ENCODE assay signal across 8 cellular contexts in the genomic region with DNA sequence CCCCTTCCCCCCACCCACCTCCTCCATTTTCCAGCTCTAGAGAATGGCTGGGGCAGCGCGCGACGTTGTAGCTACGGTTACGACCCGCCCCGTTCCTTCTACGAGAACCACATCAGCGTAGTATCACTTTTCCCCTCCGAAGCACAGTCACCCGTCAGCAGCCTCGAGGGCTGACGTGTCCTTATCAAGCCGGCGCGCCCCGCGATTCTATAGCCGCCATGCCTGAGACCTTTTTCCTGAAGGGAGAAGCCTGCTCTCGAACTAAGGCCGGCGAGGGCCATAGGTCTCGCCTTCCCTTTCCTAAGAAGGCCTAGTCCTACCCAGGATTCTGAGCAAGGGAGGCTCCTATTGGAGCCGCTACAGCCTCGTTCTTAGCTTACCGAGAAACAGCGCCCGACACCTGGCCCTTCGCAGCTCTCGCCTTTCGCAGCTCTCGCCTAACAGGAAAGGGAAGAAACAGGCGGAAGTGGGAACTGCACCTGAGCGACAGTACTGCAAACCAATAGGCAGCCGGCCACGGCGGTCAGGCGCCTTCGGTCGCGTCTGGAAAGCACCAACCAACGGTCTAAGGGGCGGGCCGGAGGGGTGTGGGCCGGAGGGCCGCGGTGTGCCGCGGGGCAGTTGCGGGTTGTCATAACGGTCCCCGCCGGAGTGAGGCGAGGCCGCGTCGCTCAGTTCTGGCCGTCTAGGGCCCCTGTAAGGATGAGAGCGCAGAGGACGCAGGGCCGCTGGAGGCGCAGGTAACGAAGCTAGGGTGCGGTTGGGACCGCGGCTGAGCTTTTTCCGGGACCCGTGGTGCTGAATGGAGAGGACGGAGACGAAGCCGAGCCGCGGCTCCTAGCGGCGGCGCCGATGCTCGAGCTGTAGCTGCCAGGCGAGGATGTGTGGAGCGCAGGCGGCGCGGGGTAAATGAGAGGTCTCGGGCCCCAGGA. TPM values are rescaled to one million over a fixed set of nuclear protein-coding genes. Genes with fewer than 3 reads are reported as not detected.
DNase-seq lines count a peak whose midpoint lies in the region; TF ChIP-seq lines count a peak whose summit lies in the region.

A gene (plus strand): TSS at position 618 of the 932 bp plus-strand sequence. CDS start 470 bp downstream, outside the sequence.
A gene (minus strand): TSS at position 445 of the 932 bp plus-strand sequence. CDS start 1,522 bp downstream, outside the sequence.

- peak within 1 kb of the TSS; percentile 99 for H3K4me3 Mint-ChIP-seq in HFFc6
- peak within 1 kb of the TSS; percentile 99 for H3K4me3 Mint-ChIP-seq in activated naive CD4-positive, alpha-beta T cell treated with anti-CD3 and anti-CD28 coated beads, Interleukin-2, amount 10 ng/mL, durations not matched to agents 7 days and 5 days

- peaks cover 8% of the 10 kb centered on the region for H3K27me3 Mint-ChIP-seq in HFFc6 (ENCODE audit: insufficient read depth)
- H3K27me3 Mint-ChIP-seq in activated naive CD4-positive, alpha-beta T cell treated with anti-CD3 and anti-CD28 coated beads, Interleukin-2, amount 10 ng/mL, durations not matched to agents 7 days and 5 days = no peaks in the 10 kb centered on the region

- H3K4me3 ChIP-seq in GM08714 (ENCODE audit: low read length) (peak within 1 kb of the TSS; percentile 72), suprapubic skin (peak within 1 kb of the TSS; percentile 99)

- H3K4me1 ChIP-seq in suprapubic skin = peaks cover 53% of the 10 kb centered on the region

- no peak for TF ChIP-seq EP300 in suprapubic skin (IDR thresholded peaks at IDR 0.05)

- H3K36me3 ChIP-seq in suprapubic skin = peaks cover 13% of the 10 kb centered on the region

- H3K27ac Mint-ChIP-seq in HFFc6 = peak within 1 kb of the TSS; percentile 96
- H3K27ac Mint-ChIP-seq in activated naive CD4-positive, alpha-beta T cell treated with anti-CD3 and anti-CD28 coated beads, Interleukin-2, amount 10 ng/mL, durations not matched to agents 7 days and 5 days = peak within 1 kb of the TSS; percentile 99

- CTCF ChIA-PET in activated naive CD4-positive, alpha-beta T cell treated with anti-CD3 and anti-CD28 coated beads, Interleukin-2, amount 10 ng/mL, durations not matched to agents 7 days and 5 days (lab: Charles Lee) = interaction anchor here (0.6 to 3.4 kb wide), 12 partner anchors 10 to 159 kb away, joined by 3 to 27 read pairs (median 3); a partner anchor contains a TSS

- TF ChIP-seq CTCF in HFFc6 (IDR thresholded peaks at IDR 0.05) = peak; percentile 53
- TF ChIP-seq CTCF in suprapubic skin (IDR thresholded peaks at IDR 0.05) = peak in 1 of 2 donors; percentile 16

- H3K4me1 Mint-ChIP-seq in HFFc6 (ENCODE audit: low read depth) = peaks cover 61% of the 10 kb centered on the region
- H3K4me1 Mint-ChIP-seq in activated naive CD4-positive, alpha-beta T cell treated with anti-CD3 and anti-CD28 coated beads, Interleukin-2, amount 10 ng/mL, durations not matched to agents 7 days and 5 days = peaks cover 64% of the 10 kb centered on the region

- 0% methylated on average over 57 of the region's 85 CpGs for WGBS in suprapubic skin

- TF ChIP-seq POLR2A in suprapubic skin (IDR thresholded peaks at IDR 0.05) = peak; percentile 95 to 97

- no peaks in the 10 kb centered on the region for H3K27me3 ChIP-seq in suprapubic skin

- peaks cover 36% of the 10 kb centered on the region for H3K36me3 Mint-ChIP-seq in HFFc6 (ENCODE audit: low read depth)
- peaks cover 63% of the 10 kb centered on the region for H3K36me3 Mint-ChIP-seq in activated naive CD4-positive, alpha-beta T cell treated with anti-CD3 and anti-CD28 coated beads, Interleukin-2, amount 10 ng/mL, durations not matched to agents 7 days and 5 days

- H3K27ac ChIP-seq in suprapubic skin = peak within 1 kb of the TSS; percentile 99

- no peaks in the 10 kb centered on the region for H3K9me3 ChIP-seq in suprapubic skin

- H3K9me3 Mint-ChIP-seq in HFFc6 = no peaks in the 10 kb centered on the region
- no peaks in the 10 kb centered on the region for H3K9me3 Mint-ChIP-seq in activated naive CD4-positive, alpha-beta T cell treated with anti-CD3 and anti-CD28 coated beads, Interleukin-2, amount 10 ng/mL, durations not matched to agents 7 days and 5 days

- peak; percentile 99 for DNase-seq in HFFc6
- peak; percentile 93 for DNase-seq in NAMALWA (ENCODE audit: low spot score)
- DNase-seq in SK-N-DZ (ENCODE audit: low spot score) = peak; percentile 97
- DNase-seq in activated naive CD4-positive, alpha-beta T cell treated with anti-CD3 and anti-CD28 coated beads, Interleukin-2, amount 10 ng/mL, durations not matched to agents 7 days and 5 days = peak; percentile 97
- peak; percentile 97 for DNase-seq in germinal center (ENCODE audit: low spot score)
- DNase-seq in nucleus accumbens (lab: John Stamatoyannopoulos, UW) = peak; percentile 61 to 98 (median 96)
- peak; percentile 98 to 99 for DNase-seq in suprapubic skin (ENCODE audit: low spot score in 2 of 2)

RNA-seq across cellular contexts. Expression of the first gene that starts in this region (rescaled TPM):
- 10 to 100 TPM; 61.8 to 73.8 (median 64.4) TPM for total RNA-seq in HFFc6 (2021; fragmentation: NEBNext Ultra II Directional; extraction: Animal tissue kit (Norgen Biotek cat#: 25700))
- polyA plus RNA-seq in SK-N-DZ (2014; cell fraction: cytosol; rRNA removed) = 23.6 and 25.6 TPM in 2 replicates
- polyA plus RNA-seq in SK-N-DZ (2014; cell fraction: nucleus; rRNA removed) = 13.4 and 15.9 TPM in 2 replicates
- 10 to 100 TPM in 3 of 4 donors, 1 to 10 TPM in 1; 8.9 to 17.5 (median 15.1) TPM for total RNA-seq in suprapubic skin

RNA-seq across cellular contexts. Expression of the second gene that starts in this region (rescaled TPM):
- 100 to 1,000 TPM; 170 to 254 (median 211) TPM for total RNA-seq in HFFc6 (2021; fragmentation: NEBNext Ultra II Directional; extraction: Animal tissue kit (Norgen Biotek cat#: 25700))
- polyA plus RNA-seq in SK-N-DZ (2014; cell fraction: cytosol; rRNA removed) = 115 and 122 TPM in 2 replicates
- 54.9 and 58.3 TPM in 2 replicates for polyA plus RNA-seq in SK-N-DZ (2014; cell fraction: nucleus; rRNA removed)
- 100 to 1,000 TPM; 150 to 232 (median 182) TPM for total RNA-seq in suprapubic skin

Comparison
In these comparisons a context has a peak if more than half of its experiments do, and no peak if none do; other contexts are left out.
1. Peak in every context shown above with its lines: DNase-seq, H3K4me3 ChIP-seq and H3K27ac ChIP-seq.